ENCODE assay signal across 16 cellular contexts in genomic region chr7:138869353-138869752, GRCh38.
A peak's percentile ranks its signal among the peaks of the same experiment; 100 is the strongest.
DNase-seq lines count a peak whose midpoint lies in the region; ATAC-seq and TF ChIP-seq lines count a peak whose summit lies in the region.
"Had no signal": no experiment of that assay in that cellular context is flagged by ENCODE, and none has a peak within 500 bp of the region (broad histone marks: within the 10 kb centered on the region; RNA-seq: fewer than 3 reads in every experiment).

No MANE protein-coding gene starts in this region.

- H3K4me1 Mint-ChIP-seq in stimulated activated naive CD8-positive, alpha-beta T cell treated with anti-CD3 and anti-CD28 coated beads, Interleukin-15, amount 100 ng/mL, for 72 hours: peaks cover 10% of the 10 kb centered on the region
- H3K4me1 Mint-ChIP-seq in neural crest cell: no peaks in the 10 kb centered on the region
- H3K4me1 Mint-ChIP-seq in stimulated activated memory B cell treated with anti-CD40 and anti-IgM and Interleukin-4, amounts not matched to agents 10 μg/mL and 1 μg/mL and 100 μg/mL, for 72 hours: no peaks in the 10 kb centered on the region
- H3K4me1 Mint-ChIP-seq in activated naive CD4-positive, alpha-beta T cell treated with anti-CD3 and anti-CD28 coated beads, Interleukin-2, amount 10 ng/mL, durations not matched to agents 7 days and 5 days: peaks cover 21% of the 10 kb centered on the region

- no peaks in the 10 kb centered on the region for H3K27me3 Mint-ChIP-seq in stimulated activated naive CD8-positive, alpha-beta T cell treated with anti-CD3 and anti-CD28 coated beads, Interleukin-15, amount 100 ng/mL, for 72 hours
- no peaks in the 10 kb centered on the region for H3K27me3 Mint-ChIP-seq in neural crest cell (ENCODE audit: low read depth)
- H3K27me3 Mint-ChIP-seq in stimulated activated memory B cell treated with anti-CD40 and anti-IgM and Interleukin-4, amounts not matched to agents 10 μg/mL and 1 μg/mL and 100 μg/mL, for 72 hours: peaks cover 11% of the 10 kb centered on the region
- H3K27me3 Mint-ChIP-seq in activated naive CD4-positive, alpha-beta T cell treated with anti-CD3 and anti-CD28 coated beads, Interleukin-2, amount 10 ng/mL, durations not matched to agents 7 days and 5 days: peaks cover 7% of the 10 kb centered on the region

- ATAC-seq in stimulated activated naive CD8-positive, alpha-beta T cell treated with anti-CD3 and anti-CD28 coated beads, Interleukin-15, amount 100 ng/mL, for 72 hours: peak; percentile 50
- ATAC-seq in stimulated activated naive CD8-positive, alpha-beta T cell treated with anti-CD3 and anti-CD28 coated beads, Interleukin-15, Interleukin-2, amounts not matched to agents 100 U/mL and 50 U/mL, for 24 hours: no peak
- peak; percentile 13 for ATAC-seq in stimulated activated memory B cell treated with anti-CD40 and anti-IgM and Interleukin-4, amounts not matched to agents 10 μg/mL and 1 μg/mL and 100 μg/mL, for 72 hours
- ATAC-seq: A549 had no signal

- CTCF ChIA-PET in activated naive CD4-positive, alpha-beta T cell treated with anti-CD3 and anti-CD28 coated beads, Interleukin-2, amount 10 ng/mL, durations not matched to agents 7 days and 5 days (lab: Charles Lee): interaction anchor here (1.2 kb wide), 1 partner anchor 17 kb away, joined by 3 read pairs; no protein-coding TSS in a partner anchor

- peaks cover 17% of the 10 kb centered on the region for H3K36me3 Mint-ChIP-seq in neural crest cell (ENCODE audit: low read depth)
- no peaks in the 10 kb centered on the region for H3K36me3 Mint-ChIP-seq in stimulated activated memory B cell treated with anti-CD40 and anti-IgM and Interleukin-4, amounts not matched to agents 10 μg/mL and 1 μg/mL and 100 μg/mL, for 72 hours
- no peaks in the 10 kb centered on the region for H3K36me3 Mint-ChIP-seq in activated naive CD4-positive, alpha-beta T cell treated with anti-CD3 and anti-CD28 coated beads, Interleukin-2, amount 10 ng/mL, durations not matched to agents 7 days and 5 days

- H3K27ac Mint-ChIP-seq in stimulated activated naive CD8-positive, alpha-beta T cell treated with anti-CD3 and anti-CD28 coated beads, Interleukin-15, amount 100 ng/mL, for 72 hours: no peak overlapping the region
- peak overlapping the region; percentile 43 for H3K27ac Mint-ChIP-seq in neural crest cell (ENCODE audit: unreplicated experiment)
- H3K27ac Mint-ChIP-seq in stimulated activated memory B cell treated with anti-CD40 and anti-IgM and Interleukin-4, amounts not matched to agents 10 μg/mL and 1 μg/mL and 100 μg/mL, for 72 hours: no peak overlapping the region
- no peak overlapping the region for H3K27ac Mint-ChIP-seq in activated naive CD4-positive, alpha-beta T cell treated with anti-CD3 and anti-CD28 coated beads, Interleukin-2, amount 10 ng/mL, durations not matched to agents 7 days and 5 days
- H3K27ac Mint-ChIP-seq: CD4-positive, alpha-beta T cell had no signal

- H3K4me3 Mint-ChIP-seq in stimulated activated naive CD8-positive, alpha-beta T cell treated with anti-CD3 and anti-CD28 coated beads, Interleukin-15, amount 100 ng/mL, for 72 hours: no peak overlapping the region
- H3K4me3 Mint-ChIP-seq in neural crest cell: no peak overlapping the region
- no peak overlapping the region for H3K4me3 Mint-ChIP-seq in stimulated activated memory B cell treated with anti-CD40 and anti-IgM and Interleukin-4, amounts not matched to agents 10 μg/mL and 1 μg/mL and 100 μg/mL, for 72 hours
- no peak overlapping the region for H3K4me3 Mint-ChIP-seq in activated naive CD4-positive, alpha-beta T cell treated with anti-CD3 and anti-CD28 coated beads, Interleukin-2, amount 10 ng/mL, durations not matched to agents 7 days and 5 days
- H3K4me3 Mint-ChIP-seq: CD4-positive, alpha-beta T cell had no signal

- no peak for DNase-seq in stimulated activated naive CD8-positive, alpha-beta T cell treated with anti-CD3 and anti-CD28 coated beads, Interleukin-15, amount 100 ng/mL, for 72 hours
- no peak for DNase-seq in stimulated activated naive CD8-positive, alpha-beta T cell treated with anti-CD3 and anti-CD28 coated beads, Interleukin-15, Interleukin-2, amounts not matched to agents 100 U/mL and 50 U/mL, for 24 hours
- DNase-seq in neural crest cell (ENCODE audit: low read depth, low spot score) (no peak), DMS 273 (lab: John Stamatoyannopoulos, UW; ENCODE audit: unreplicated experiment) (no peak), foreskin melanocyte (no peak)
- DNase-seq in activated naive CD4-positive, alpha-beta T cell treated with anti-CD3 and anti-CD28 coated beads, Interleukin-2, amount 10 ng/mL, durations not matched to agents 7 days and 5 days: no peak
- DNase-seq: AML-193; Caco-2; CD4-positive, alpha-beta T cell; DMS153; DMS79; GDM1; GM23248; HCEC 1CT had no signal

- TF ChIP-seq CTCF in neural crest cell (conservative IDR thresholded peaks at IDR 0.05): no peak

- no peaks in the 10 kb centered on the region for H3K9me3 Mint-ChIP-seq in stimulated activated naive CD8-positive, alpha-beta T cell treated with anti-CD3 and anti-CD28 coated beads, Interleukin-15, amount 100 ng/mL, for 72 hours
- H3K9me3 Mint-ChIP-seq in neural crest cell: no peaks in the 10 kb centered on the region
- H3K9me3 Mint-ChIP-seq in stimulated activated memory B cell treated with anti-CD40 and anti-IgM and Interleukin-4, amounts not matched to agents 10 μg/mL and 1 μg/mL and 100 μg/mL, for 72 hours: no peaks in the 10 kb centered on the region
- no peaks in the 10 kb centered on the region for H3K9me3 Mint-ChIP-seq in activated naive CD4-positive, alpha-beta T cell treated with anti-CD3 and anti-CD28 coated beads, Interleukin-2, amount 10 ng/mL, durations not matched to agents 7 days and 5 days
- H3K9me3 Mint-ChIP-seq: CD4-positive, alpha-beta T cell had no signal
